In the genomic region with DNA sequence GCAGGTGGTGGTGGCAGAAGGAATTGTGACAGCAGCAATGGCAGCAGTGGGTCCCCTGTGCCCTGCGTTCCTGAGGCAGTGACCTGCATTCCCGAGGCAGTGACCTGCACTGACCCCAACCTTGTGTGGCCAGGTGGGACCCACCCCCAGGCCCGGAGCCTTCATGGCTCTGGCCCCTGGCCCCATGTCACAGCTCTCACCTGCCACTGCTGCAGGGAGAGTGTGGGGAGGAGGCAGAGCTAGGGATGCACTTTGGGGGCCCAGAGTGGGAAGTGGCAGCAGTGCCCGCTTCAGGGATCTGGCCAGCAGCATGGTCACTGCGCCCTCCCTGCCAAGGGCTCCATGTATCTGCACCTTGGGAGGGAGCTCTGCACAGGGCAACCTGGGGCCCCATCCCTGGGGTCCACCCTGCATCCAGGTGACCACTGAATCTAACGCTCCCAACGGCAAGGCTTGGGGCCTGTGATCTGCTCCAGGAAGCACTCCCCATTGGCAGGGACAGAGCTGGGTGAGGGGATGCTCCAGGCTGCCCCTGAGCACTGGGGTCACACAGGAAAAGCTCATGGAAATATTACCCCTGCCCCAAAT, we compare ENCODE assay signal across 15 cellular contexts.
DNase-seq lines count a peak whose midpoint lies in the region; ATAC-seq and TF ChIP-seq lines count a peak whose summit lies in the region.
"Had no signal": no experiment of that assay in that cellular context is flagged by ENCODE, and none has a peak within 500 bp of the region (broad histone marks: within the 10 kb centered on the region; RNA-seq: fewer than 3 reads in every experiment).

No MANE protein-coding gene starts in this region.

- TF ChIP-seq EP300 in suprapubic skin (IDR thresholded peaks at IDR 0.05), result no peak

- peak in 2 of 3 donors; percentile 23 to 37 for DNase-seq in right cardiac atrium
- DNase-seq in left ventricle myocardium superior, result no peak
- peak; percentile 3 for DNase-seq in nephron progenitor cell
- DNase-seq in erythroblast (lab: John Stamatoyannopoulos, UW), result no peak
- no peak for DNase-seq in suprapubic skin (ENCODE audit: low spot score in 2 of 2)
- DNase-seq: 8988T; CD4-positive, alpha-beta memory T cell; DMS153; DMS79; GDM1; H9 had no signal

- TF ChIP-seq CTCF in nephron progenitor cell (IDR thresholded peaks at IDR 0.05) (no peak), suprapubic skin (IDR thresholded peaks at IDR 0.05) (no peak)

- H3K4me1 Mint-ChIP-seq in nephron progenitor cell, result no peaks in the 10 kb centered on the region
- H3K4me1 Mint-ChIP-seq in stimulated activated memory B cell treated with anti-CD40 and anti-IgM and Interleukin-4, amounts not matched to agents 10 μg/mL and 1 μg/mL and 100 μg/mL, for 72 hours, result no peaks in the 10 kb centered on the region
- H3K4me1 Mint-ChIP-seq: CD14-positive monocyte; CD4-positive, alpha-beta memory T cell had no signal

- no peak overlapping the region for H3K4me3 ChIP-seq in right cardiac atrium (ENCODE audit: low read length)
- H3K4me3 ChIP-seq in suprapubic skin, result no peak overlapping the region
- H3K4me3 ChIP-seq: BLaER1 had no signal

- no peaks in the 10 kb centered on the region for H3K9me3 Mint-ChIP-seq in nephron progenitor cell
- H3K9me3 Mint-ChIP-seq in stimulated activated memory B cell treated with anti-CD40 and anti-IgM and Interleukin-4, amounts not matched to agents 10 μg/mL and 1 μg/mL and 100 μg/mL, for 72 hours, result peaks cover 4% of the 10 kb centered on the region

- no peaks in the 10 kb centered on the region for H3K36me3 Mint-ChIP-seq in nephron progenitor cell (ENCODE audit: low read depth)
- no peaks in the 10 kb centered on the region for H3K36me3 Mint-ChIP-seq in stimulated activated memory B cell treated with anti-CD40 and anti-IgM and Interleukin-4, amounts not matched to agents 10 μg/mL and 1 μg/mL and 100 μg/mL, for 72 hours
- H3K36me3 Mint-ChIP-seq: CD14-positive monocyte; CD4-positive, alpha-beta memory T cell had no signal

- H3K4me1 ChIP-seq in right cardiac atrium (ENCODE audit: control insufficient read depth, insufficient read depth, low read length) (no peaks in the 10 kb centered on the region), suprapubic skin (no peaks in the 10 kb centered on the region)
- H3K4me1 ChIP-seq: BLaER1 had no signal

- intact Hi-C loops in right cardiac atrium (cut with DNase I), result no loop called here
- intact Hi-C loops in left ventricle myocardium superior (cut with micrococcal nuclease), result no loop called here

- ATAC-seq in right cardiac atrium (peak in 1 of 2 donors; percentile 36), left ventricle myocardium superior (no peak)
- ATAC-seq in stimulated activated memory B cell treated with anti-CD40 and anti-IgM and Interleukin-4, amounts not matched to agents 10 μg/mL and 1 μg/mL and 100 μg/mL, for 72 hours, result peak; percentile 20
- ATAC-seq in activated CD4-positive, CD25-positive, alpha-beta regulatory T cell treated with anti-CD3 and anti-CD28 coated beads, Interleukin-2, amount 50 U/mL, for 24 hours, result no peak

- no peak overlapping the region for H3K27ac Mint-ChIP-seq in nephron progenitor cell
- H3K27ac Mint-ChIP-seq in stimulated activated memory B cell treated with anti-CD40 and anti-IgM and Interleukin-4, amounts not matched to agents 10 μg/mL and 1 μg/mL and 100 μg/mL, for 72 hours, result no peak overlapping the region
- H3K27ac Mint-ChIP-seq: CD14-positive monocyte; CD4-positive, alpha-beta memory T cell; H9 had no signal

- H3K9me3 ChIP-seq in right cardiac atrium (ENCODE audit: control insufficient read depth, low read length), result no peaks in the 10 kb centered on the region
- H3K9me3 ChIP-seq in suprapubic skin, result no peaks in the 10 kb centered on the region

- H3K36me3 ChIP-seq in suprapubic skin, result no peaks in the 10 kb centered on the region
- H3K36me3 ChIP-seq: BLaER1 had no signal

- 87% methylated on average over 7 of the region's 7 CpGs for WGBS in right cardiac atrium
- 65% methylated on average over 4 of the region's 7 CpGs for WGBS in suprapubic skin

- peaks cover 3% of the 10 kb centered on the region for H3K27me3 Mint-ChIP-seq in nephron progenitor cell (ENCODE audit: low read depth, poor library complexity)
- no peaks in the 10 kb centered on the region for H3K27me3 Mint-ChIP-seq in stimulated activated memory B cell treated with anti-CD40 and anti-IgM and Interleukin-4, amounts not matched to agents 10 μg/mL and 1 μg/mL and 100 μg/mL, for 72 hours
- H3K27me3 Mint-ChIP-seq: CD4-positive, alpha-beta memory T cell had no signal

- no peak overlapping the region for H3K4me3 Mint-ChIP-seq in nephron progenitor cell
- no peak overlapping the region for H3K4me3 Mint-ChIP-seq in stimulated activated memory B cell treated with anti-CD40 and anti-IgM and Interleukin-4, amounts not matched to agents 10 μg/mL and 1 μg/mL and 100 μg/mL, for 72 hours
- H3K4me3 Mint-ChIP-seq: CD14-positive monocyte; CD4-positive, alpha-beta memory T cell; H9 had no signal

- H3K27ac ChIP-seq in right cardiac atrium (ENCODE audit: low read length) (no peak overlapping the region), suprapubic skin (no peak overlapping the region)
- H3K27ac ChIP-seq: BLaER1 had no signal

- no peaks in the 10 kb centered on the region for H3K27me3 ChIP-seq in right cardiac atrium (ENCODE audit: control insufficient read depth, insufficient read depth)
- no peaks in the 10 kb centered on the region for H3K27me3 ChIP-seq in suprapubic skin
- H3K27me3 ChIP-seq: BLaER1 had no signal

- no peak for TF ChIP-seq POLR2A in erythroblast (IDR thresholded peaks at IDR 0.05; ENCODE audit: low read length)
- no peak for TF ChIP-seq POLR2A in suprapubic skin (IDR thresholded peaks at IDR 0.05)

Comparison
In these comparisons a context has a peak if more than half of its experiments do, and no peak if none do; other contexts are left out.
1. DNase-seq: peak in right cardiac atrium (2 of 3) and nephron progenitor cell (single experiment); none in left ventricle myocardium superior (single experiment), erythroblast (0 of 2) and suprapubic skin (0 of 2).